In the genomic region with DNA sequence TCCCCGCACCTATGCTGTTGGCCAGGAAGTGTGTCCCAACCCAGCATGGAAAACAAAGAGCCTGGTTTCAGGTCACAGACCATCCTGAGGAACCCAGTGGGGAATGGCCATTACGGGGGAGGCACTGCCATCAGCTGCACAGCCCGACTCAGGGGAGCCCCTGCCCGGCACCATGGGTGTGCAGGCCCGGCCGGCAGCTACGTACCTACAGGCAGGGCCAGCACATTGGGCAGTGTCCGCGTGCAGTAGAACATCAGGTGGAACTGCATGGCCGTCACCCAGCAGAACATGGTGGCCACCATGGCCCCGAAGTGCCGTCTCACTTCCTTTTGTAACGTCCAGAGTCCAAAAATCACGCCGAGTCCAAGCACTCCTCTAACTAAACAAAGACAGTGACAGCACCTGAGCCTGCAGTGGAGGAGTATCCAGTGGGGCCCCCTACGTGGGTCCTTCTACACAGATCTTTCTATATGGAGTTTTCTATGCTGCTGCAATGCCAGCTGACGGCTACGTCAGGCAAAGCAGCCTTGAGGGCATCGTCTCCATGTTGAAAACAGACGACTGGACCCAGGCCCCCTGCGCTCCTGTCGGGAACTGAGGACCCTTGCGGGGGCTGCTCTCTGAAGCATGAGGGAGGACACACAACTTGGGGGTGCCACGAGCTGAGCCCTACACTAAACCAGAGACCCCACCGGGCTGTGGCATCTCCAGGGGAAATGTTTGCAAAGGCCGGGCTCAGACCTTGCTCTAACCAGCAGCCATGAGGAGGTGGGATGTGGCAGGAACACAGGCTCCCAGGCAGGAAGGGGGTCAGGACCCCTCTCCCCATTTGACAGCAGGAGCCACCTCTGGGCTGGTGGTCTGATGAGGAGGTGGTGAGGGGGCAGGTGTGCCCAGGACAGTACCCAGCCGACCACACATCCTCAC, we compare ENCODE assay signal across 21 cellular contexts. TPM values are rescaled to one million over a fixed set of nuclear protein-coding genes. Genes with fewer than 3 reads are reported as not detected.
DNase-seq lines count a peak whose midpoint lies in the region; ATAC-seq, FAIRE-seq and TF ChIP-seq lines count a peak whose summit lies in the region.
"Had no signal": no experiment of that assay in that cellular context is flagged by ENCODE, and none has a peak within 500 bp of the region (broad histone marks: within the 10 kb centered on the region; RNA-seq: fewer than 3 reads in every experiment).

No MANE protein-coding gene starts in this region.

- H3K36me3 ChIP-seq in kidney (ENCODE audit: control insufficient read depth in 1 of 2, insufficient read depth in 2 of 2, low read length in 2 of 2), result peaks cover 9 to 14% of the 10 kb centered on the region in 2 donors
- no peaks in the 10 kb centered on the region for H3K36me3 ChIP-seq in mucosa of descending colon (ENCODE audit: low read depth)
- no peaks in the 10 kb centered on the region for H3K36me3 ChIP-seq in uterus

- H3K4me1 ChIP-seq in kidney (ENCODE audit: control insufficient read depth in 1 of 2, insufficient read depth in 1 of 2, low read depth in 1 of 2, low read length in 2 of 2) (no peaks in the 10 kb centered on the region), mucosa of descending colon (ENCODE audit: low read depth) (no peaks in the 10 kb centered on the region), uterus (no peaks in the 10 kb centered on the region)
- H3K4me1 ChIP-seq: HAP-1 had no signal

- intact Hi-C loops in kidney (cut with DNase I) (no loop called here), mucosa of descending colon (cut with DNase I, micrococcal nuclease) (no loop called here), uterus (cut with DNase I; ENCODE audit: low total_unique reads) (no loop called here)

- H3K4me3 ChIP-seq in kidney (ENCODE audit: low read length in 2 of 2), result no peak overlapping the region
- H3K4me3 ChIP-seq in mucosa of descending colon, result no peak overlapping the region
- no peak overlapping the region for H3K4me3 ChIP-seq in uterus
- H3K4me3 ChIP-seq: HAP-1 had no signal

- ATAC-seq in mucosa of descending colon (no peak), SK-N-SH treated with all-trans-retinoic acid at 6 μM for 48 hours (no peak), GM18907 (IDR thresholded peaks at IDR 0.05; ENCODE audit: unreplicated experiment) (no peak)
- ATAC-seq: CD8-positive, alpha-beta T cell had no signal

- H3K9me3 ChIP-seq in kidney (ENCODE audit: control insufficient read depth in 1 of 2, low read length in 2 of 2) (no peaks in the 10 kb centered on the region), mucosa of descending colon (no peaks in the 10 kb centered on the region), uterus (no peaks in the 10 kb centered on the region)
- H3K9me3 ChIP-seq: HAP-1 had no signal

- POLR2A ChIA-PET in RWPE1 (lab: Yijun Ruan, JAX; ENCODE audit: low non-redundant PET), result no interaction called here

- TF ChIP-seq CTCF in RWPE1 (conservative IDR thresholded peaks at IDR 0.05; ENCODE audit: low read depth) (no peak), kidney (IDR thresholded peaks at IDR 0.05; ENCODE audit: borderline replicate concordance, extremely low read depth, insufficient read depth) (no peak), mucosa of descending colon (IDR thresholded peaks at IDR 0.05) (no peak), uterus (IDR thresholded peaks at IDR 0.05) (no peak)

- CTCF ChIA-PET in RWPE1 (lab: Yijun Ruan, JAX), result no interaction called here

- no peak overlapping the region for H3K9ac ChIP-seq in kidney (ENCODE audit: low read length in 2 of 2)

- no peak for TF ChIP-seq POLR2A in uterus (IDR thresholded peaks at IDR 0.05)

- no peaks in the 10 kb centered on the region for H3K27me3 ChIP-seq in uterus

- no peak for FAIRE-seq in kidney (lab: Jason Lieb, UNC)
- FAIRE-seq: A204.1, D721Med, G401.6, GM12891, GM19239, HTR-8/SVneo had no signal

- peak overlapping the region; percentile 17; the same call in 1 of the 2 replicates for H3K27ac ChIP-seq in RWPE1
- no peak overlapping the region for H3K27ac ChIP-seq in kidney (ENCODE audit: low read depth in 2 of 2, low read length in 2 of 2)
- no peak overlapping the region for H3K27ac ChIP-seq in uterus
- H3K27ac ChIP-seq: C4-2B had no signal

- DNase-seq in RWPE1 (ENCODE audit: low spot score) (no peak), kidney (peak; percentile 68), mucosa of descending colon (peak in 2 of 3 donors; percentile 19 to 38), uterus (no peak)
- DNase-seq in activated CD4-positive, alpha-beta T cell treated with anti-CD3 and anti-CD28 coated beads for 4 hours, result no peak
- DNase-seq: CD8-positive, alpha-beta T cell; COR-L47; DMS153; DMS79 treated with DMSO at 0.1 percent for 48 hours; EL; GOT3 had no signal

TF ChIP-seq in SK-N-SH treated with all-trans-retinoic acid at 6 μM for 48 hours, 23 proteins besides CTCF, POLR2A, EP300 and RAD21 (continues in another document):
- TF ChIP-seq ARNTL (CRISPR knock-in tag; IDR thresholded peaks at IDR 0.05; ENCODE audit: borderline replicate concordance, low read depth) (no peak), ISL1 (CRISPR knock-in tag; IDR thresholded peaks at IDR 0.05) (no peak), ZC3H10 (CRISPR knock-in tag; IDR thresholded peaks at IDR 0.05) (no peak), GLIS3 (CRISPR knock-in tag; IDR thresholded peaks at IDR 0.05) (no peak), SNAI2 (CRISPR knock-in tag; IDR thresholded peaks at IDR 0.05) (no peak), TSHZ2 (CRISPR knock-in tag; IDR thresholded peaks at IDR 0.05) (no peak), RARB (CRISPR knock-in tag; IDR thresholded peaks at IDR 0.05) (no peak), TOX (CRISPR knock-in tag; IDR thresholded peaks at IDR 0.05; ENCODE audit: borderline replicate concordance) (no peak), ZNF565 (CRISPR knock-in tag; conservative IDR thresholded peaks at IDR 0.05; ENCODE audit: low read depth) (no peak), PPARA (CRISPR knock-in tag; IDR thresholded peaks at IDR 0.05; ENCODE audit: borderline replicate concordance) (no peak), CSDC2 (CRISPR knock-in tag; IDR thresholded peaks at IDR 0.05) (no peak)
- TF ChIP-seq, protein P1, sequence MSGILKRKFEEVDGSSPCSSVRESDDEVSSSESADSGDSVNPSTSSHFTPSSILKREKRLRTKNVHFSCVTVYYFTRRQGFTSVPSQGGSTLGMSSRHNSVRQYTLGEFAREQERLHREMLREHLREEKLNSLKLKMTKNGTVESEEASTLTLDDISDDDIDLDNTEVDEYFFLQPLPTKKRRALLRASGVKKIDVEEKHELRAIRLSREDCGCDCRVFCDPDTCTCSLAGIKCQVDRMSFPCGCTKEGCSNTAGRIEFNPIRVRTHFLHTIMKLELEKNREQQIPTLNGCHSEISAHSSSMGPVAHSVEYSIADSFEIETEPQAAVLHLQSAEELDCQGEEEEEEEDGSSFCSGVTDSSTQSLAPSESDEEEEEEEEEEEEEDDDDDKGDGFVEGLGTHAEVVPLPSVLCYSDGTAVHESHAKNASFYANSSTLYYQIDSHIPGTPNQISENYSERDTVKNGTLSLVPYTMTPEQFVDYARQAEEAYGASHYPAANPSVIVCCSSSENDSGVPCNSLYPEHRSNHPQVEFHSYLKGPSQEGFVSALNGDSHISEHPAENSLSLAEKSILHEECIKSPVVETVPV (CRISPR knock-in tag; IDR thresholded peaks at IDR 0.05), result no peak

RNA-seq across cellular contexts. Expression of gene ALG12, which starts 7.7 kb away (rescaled TPM):
- total RNA-seq in kidney (28.4 TPM), mucosa of descending colon (10 to 100 TPM; 21.7 to 28.7 (median 25.5) TPM), uterus (10 to 100 TPM; 11.8 to 22.5 (median 18.3) TPM)
- polyA plus RNA-seq in kidney (ENCODE audit: insufficient read depth, low read depth, low replicate concordance), result 27.2 TPM

RNA-seq across cellular contexts. Expression of gene CRELD2, which starts 7.9 kb away (rescaled TPM):
- total RNA-seq in kidney (54.0 TPM), mucosa of descending colon (10 to 100 TPM; 27.6 to 57.6 (median 32.2) TPM), uterus (10 to 100 TPM in 2 of 4 donors, 1 to 10 TPM in 2; 3.6 to 37.0 (median 14.6) TPM)
- 37.3 TPM for polyA plus RNA-seq in kidney (ENCODE audit: insufficient read depth, low read depth, low replicate concordance)

RNA-seq across cellular contexts. Expression of gene PIM3, which starts 50.1 kb away (rescaled TPM):
- total RNA-seq in kidney (107 TPM), mucosa of descending colon (100 to 1,000 TPM in 1 of 3 donors, 10 to 100 TPM in 2; 56.4 to 106 (median 58.7) TPM), uterus (100 to 1,000 TPM in 1 of 4 donors, 10 to 100 TPM in 3; 31.7 to 106 (median 53.6) TPM)
- 96.5 TPM for polyA plus RNA-seq in kidney (ENCODE audit: insufficient read depth, low read depth, low replicate concordance)

RNA-seq across cellular contexts. Expression of gene ZBED4, which starts 56.8 kb away (rescaled TPM):
- total RNA-seq in kidney, result 12.9 TPM
- polyA plus RNA-seq in kidney (ENCODE audit: insufficient read depth, low read depth, low replicate concordance), result 2.1 TPM
- total RNA-seq in mucosa of descending colon, result 10 to 100 TPM; 13.7 to 18.2 (median 18.1) TPM
- 10 to 100 TPM in 2 of 4 donors, 1 to 10 TPM in 1, under 1 TPM in 1; 0.59 to 16.4 (median 12.7) TPM for total RNA-seq in uterus

Comparison
In these comparisons a context has a peak if more than half of its experiments do, and no peak if none do; other contexts are left out.
1. DNase-seq: peak in kidney (single experiment) and mucosa of descending colon (2 of 3); none in RWPE1 (single experiment), uterus (0 of 2) and activated CD4-positive, alpha-beta T cell treated with anti-CD3 and anti-CD28 coated beads for 4 hours (0 of 2).